ENCODE assay signal across 12 cellular contexts in genomic region chr19:18999896-19000620, GRCh38. TPM values are rescaled to one million over a fixed set of nuclear protein-coding genes. Genes with fewer than 3 reads are reported as not detected.
A peak's percentile ranks its signal among the peaks of the same experiment; 100 is the strongest.
DNase-seq lines count a peak whose midpoint lies in the region; TF ChIP-seq lines count a peak whose summit lies in the region.
"Had no signal": no experiment of that assay in that cellular context is flagged by ENCODE, and none has a peak within 500 bp of the region (broad histone marks: within the 10 kb centered on the region; RNA-seq: fewer than 3 reads in every experiment).

No MANE protein-coding gene starts in this region.

- H4K20me1 ChIP-seq in Loucy (ENCODE audit: insufficient read depth, low read length, poor library complexity, severe bottlenecking) = peaks cover 16% of the 10 kb centered on the region

- no peaks in the 10 kb centered on the region for H3K27me3 ChIP-seq in Loucy (ENCODE audit: insufficient read depth, low read length, poor library complexity, severe bottlenecking)

- no peaks in the 10 kb centered on the region for H3K9me3 Mint-ChIP-seq in activated CD4-positive, alpha-beta T cell treated with anti-CD3 and anti-CD28 coated beads, Interleukin-2, amount 10 ng/mL, durations not matched to agents 24 days and 14 days
- no peaks in the 10 kb centered on the region for H3K9me3 Mint-ChIP-seq in nephron

- TF ChIP-seq CTCF in Loucy (conservative IDR thresholded peaks at IDR 0.05; ENCODE audit: low read length) (peak; percentile 45), nephron (IDR thresholded peaks at IDR 0.05; ENCODE audit: unreplicated experiment in 3 of 3) (peak; percentile 22)

- no peaks in the 10 kb centered on the region for H3F3A ChIP-seq in Loucy (ENCODE audit: low read depth)

- H3K36me3 Mint-ChIP-seq in activated CD4-positive, alpha-beta T cell treated with anti-CD3 and anti-CD28 coated beads, Interleukin-2, amount 10 ng/mL, durations not matched to agents 24 days and 14 days (ENCODE audit: low read depth) = peaks cover 55% of the 10 kb centered on the region
- peaks cover 51% of the 10 kb centered on the region for H3K36me3 Mint-ChIP-seq in nephron (ENCODE audit: low read depth)

- DNase-seq in activated CD4-positive, alpha-beta T cell treated with anti-CD3 and anti-CD28 coated beads, Interleukin-2, amount 10 ng/mL, durations not matched to agents 24 days and 14 days = no peak
- DNase-seq in activated CD4-positive, alpha-beta T cell treated with anti-CD3 and anti-CD28 coated beads for 1 hour = no peak
- DNase-seq in dermis blood vessel endothelial cell (peak; percentile 56), NCI-H526 treated with DMSO at 0.1 percent for 48 hours (lab: John Stamatoyannopoulos, UW) (no peak), NAMALWA (ENCODE audit: low spot score) (no peak), cardiac septum (ENCODE audit: low spot score) (no peak)
- DNase-seq: activated gamma-delta T cell, NCI-H1092 treated with DMSO at 0.1 percent for 48 hours had no signal

- no peaks in the 10 kb centered on the region for H3K27me3 Mint-ChIP-seq in activated CD4-positive, alpha-beta T cell treated with anti-CD3 and anti-CD28 coated beads, Interleukin-2, amount 10 ng/mL, durations not matched to agents 24 days and 14 days
- H3K27me3 Mint-ChIP-seq in nephron (ENCODE audit: low read depth) = peaks cover 3% of the 10 kb centered on the region
- H3K27me3 Mint-ChIP-seq: B cell had no signal

- no peaks in the 10 kb centered on the region for H3K9me2 ChIP-seq in Loucy (replicated peaks; ENCODE audit: low read depth, low read length)

- no peak overlapping the region for H3K4me2 ChIP-seq in Loucy (ENCODE audit: low read depth, low read length, poor library complexity, severe bottlenecking)

- peaks cover 13% of the 10 kb centered on the region for H3K4me1 Mint-ChIP-seq in activated CD4-positive, alpha-beta T cell treated with anti-CD3 and anti-CD28 coated beads, Interleukin-2, amount 10 ng/mL, durations not matched to agents 24 days and 14 days
- peaks cover 6% of the 10 kb centered on the region for H3K4me1 Mint-ChIP-seq in nephron
- H3K4me1 Mint-ChIP-seq: B cell had no signal

- H3K9me3 ChIP-seq in Loucy (ENCODE audit: insufficient read depth, low read depth, low read length) = no peaks in the 10 kb centered on the region

- H2AFZ ChIP-seq in Loucy (ENCODE audit: low read length) = no peak overlapping the region

- intact Hi-C loops in activated CD4-positive, alpha-beta T cell treated with anti-CD3 and anti-CD28 coated beads, Interleukin-2, amount 10 ng/mL, durations not matched to agents 24 days and 14 days (cut with micrococcal nuclease) = no loop called here
- intact Hi-C loops in cardiac septum (cut with DNase I) = no loop called here

- no peak overlapping the region for H3K4me3 ChIP-seq in Loucy (ENCODE audit: low read length, poor library complexity, severe bottlenecking)
- H3K4me3 ChIP-seq: SK-N-MC had no signal

- H3K4me1 ChIP-seq in Loucy (ENCODE audit: insufficient read depth, low read length, poor library complexity, severe bottlenecking) = peaks cover 11% of the 10 kb centered on the region

- peaks cover 81% of the 10 kb centered on the region; the same call in 1 of the 2 replicates for H3K36me3 ChIP-seq in Loucy (ENCODE audit: insufficient read depth, low read length)

- H3K4me3 Mint-ChIP-seq in activated CD4-positive, alpha-beta T cell treated with anti-CD3 and anti-CD28 coated beads, Interleukin-2, amount 10 ng/mL, durations not matched to agents 24 days and 14 days = no peak overlapping the region
- H3K4me3 Mint-ChIP-seq in nephron = no peak overlapping the region
- H3K4me3 Mint-ChIP-seq: B cell had no signal

- no peak overlapping the region for H3K9ac ChIP-seq in Loucy (ENCODE audit: low read depth, low read length, poor library complexity, severe bottlenecking)

- peak overlapping the region; percentile 20 for H3K27ac Mint-ChIP-seq in activated CD4-positive, alpha-beta T cell treated with anti-CD3 and anti-CD28 coated beads, Interleukin-2, amount 10 ng/mL, durations not matched to agents 24 days and 14 days
- peak overlapping the region in 2 of 3 experiments; percentile 6 to 11 for H3K27ac Mint-ChIP-seq in nephron
- H3K27ac Mint-ChIP-seq: B cell had no signal

- H3K79me2 ChIP-seq in Loucy (ENCODE audit: insufficient read depth, low read length) = no peaks in the 10 kb centered on the region

RNA-seq across cellular contexts. Expression of gene SUGP2, which starts 33.3 kb away (rescaled TPM):
- total RNA-seq in activated CD4-positive, alpha-beta T cell treated with anti-CD3 and anti-CD28 coated beads, Interleukin-2, amount 10 ng/mL, durations not matched to agents 24 days and 14 days = 114 and 128 TPM in 2 replicates
- 22.0 and 24.8 TPM in 2 replicates for total RNA-seq in dermis blood vessel endothelial cell
- 60.4 TPM for total RNA-seq in cardiac septum

RNA-seq across cellular contexts. Expression of gene ARMC6, which starts 33.3 kb away (rescaled TPM):
- total RNA-seq in activated CD4-positive, alpha-beta T cell treated with anti-CD3 and anti-CD28 coated beads, Interleukin-2, amount 10 ng/mL, durations not matched to agents 24 days and 14 days = 57.7 and 61.9 TPM in 2 replicates
- total RNA-seq in dermis blood vessel endothelial cell = 50.2 and 72.1 TPM in 2 replicates
- 15.9 TPM for total RNA-seq in cardiac septum

RNA-seq across cellular contexts. Expression of gene HOMER3, which starts 59.0 kb away (rescaled TPM):
- 1.3 and 1.4 TPM in 2 replicates for total RNA-seq in activated CD4-positive, alpha-beta T cell treated with anti-CD3 and anti-CD28 coated beads, Interleukin-2, amount 10 ng/mL, durations not matched to agents 24 days and 14 days
- total RNA-seq in dermis blood vessel endothelial cell = 128 and 272 TPM in 2 replicates
- total RNA-seq in cardiac septum = 15.6 TPM
